Comparison of ENCODE assay signal across 9 cellular contexts in genomic region chr18:55268146-55268545, GRCh38.
DNase-seq lines count a peak whose midpoint lies in the region; ATAC-seq and TF ChIP-seq lines count a peak whose summit lies in the region.
"Had no signal": no experiment of that assay in that cellular context is flagged by ENCODE, and none has a peak within 500 bp of the region (broad histone marks: within the 10 kb centered on the region; RNA-seq: fewer than 3 reads in every experiment).

No MANE protein-coding gene starts in this region.

- H4K5ac ChIP-seq in H9 (ENCODE audit: insufficient read length, low read depth, low read length) = no peak overlapping the region

- no peak overlapping the region for H3K56ac ChIP-seq in H9 (ENCODE audit: insufficient read length, low read depth, low read length)

- no peak overlapping the region for H3K4me2 ChIP-seq in H9 (ENCODE audit: insufficient read depth, insufficient read length, low read length)

- no peaks in the 10 kb centered on the region for H3K79me1 ChIP-seq in H9 (ENCODE audit: insufficient read depth, low read depth, low read length, poor library complexity, severe bottlenecking)

- H2AFZ ChIP-seq in H9 (ENCODE audit: low read length) = no peak overlapping the region

- no peak overlapping the region for H3K23ac ChIP-seq in H9 (ENCODE audit: insufficient read length, low read depth, low read length)

- H3K4me1 ChIP-seq in H9 (ENCODE audit: insufficient read depth, low read length) = peaks cover 4% of the 10 kb centered on the region; the same call in 1 of the 2 replicates

- H3K9me3 Mint-ChIP-seq in H9 = no peaks in the 10 kb centered on the region
- H3K9me3 Mint-ChIP-seq in nephron progenitor cell = no peaks in the 10 kb centered on the region
- H3K9me3 Mint-ChIP-seq in activated CD4-positive, alpha-beta T cell treated with anti-CD3 and anti-CD28 coated beads, Interleukin-2, amount 10 ng/mL, durations not matched to agents 24 days and 14 days = peaks cover 4% of the 10 kb centered on the region

- no peak overlapping the region for H2BK20ac ChIP-seq in H9 (ENCODE audit: low read depth, low read length, poor library complexity, severe bottlenecking)

- H2BK15ac ChIP-seq in H9 (ENCODE audit: low read depth, low read length) = no peak overlapping the region

- no peaks in the 10 kb centered on the region for H3K9me3 ChIP-seq in H9 (ENCODE audit: control insufficient read depth, low read depth, low read length)
- H3K9me3 ChIP-seq: Peyer's patch had no signal

- no peaks in the 10 kb centered on the region for H3K27me3 ChIP-seq in H9 (ENCODE audit: insufficient read depth, low read length)
- H3K27me3 ChIP-seq: Peyer's patch had no signal

- no peak overlapping the region for H3K9ac ChIP-seq in H9 (ENCODE audit: extremely low read depth, insufficient read length, low read length)

- no peaks in the 10 kb centered on the region for H3K27me3 Mint-ChIP-seq in H9 (ENCODE audit: low read depth)
- no peaks in the 10 kb centered on the region for H3K27me3 Mint-ChIP-seq in nephron progenitor cell (ENCODE audit: low read depth, poor library complexity)
- H3K27me3 Mint-ChIP-seq in activated CD4-positive, alpha-beta T cell treated with anti-CD3 and anti-CD28 coated beads, Interleukin-2, amount 10 ng/mL, durations not matched to agents 24 days and 14 days = no peaks in the 10 kb centered on the region

- no peaks in the 10 kb centered on the region for H3K23me2 ChIP-seq in H9 (ENCODE audit: insufficient read length, low read depth, low read length, poor library complexity, severe bottlenecking)

- H2BK120ac ChIP-seq in H9 (ENCODE audit: low read depth, low read length, poor library complexity, severe bottlenecking) = no peak overlapping the region

- no peak overlapping the region for H4K8ac ChIP-seq in H9 (replicated peaks; ENCODE audit: insufficient read length, low read depth, low read length)

- no peak overlapping the region for H2BK12ac ChIP-seq in H9 (ENCODE audit: insufficient read length, low read depth, low read length)

- H3K4me3 Mint-ChIP-seq in H9 (no peak overlapping the region), nephron progenitor cell (no peak overlapping the region)
- H3K4me3 Mint-ChIP-seq in activated CD4-positive, alpha-beta T cell treated with anti-CD3 and anti-CD28 coated beads, Interleukin-2, amount 10 ng/mL, durations not matched to agents 24 days and 14 days = no peak overlapping the region

- no CpG with 5 or more reads among the region's 1 CpG for WGBS in H9 (ENCODE audit: extremely low coverage, insufficient read length, low lambda C conversion rate)

- H3K4ac ChIP-seq in H9 (ENCODE audit: low read depth, low read length) = no peak overlapping the region

- H2BK5ac ChIP-seq in H9 (ENCODE audit: insufficient read length, low read length) = no peak overlapping the region

- H3K36me3 Mint-ChIP-seq in H9 (ENCODE audit: insufficient read depth in 1 of 3, low read depth in 3 of 3) (peaks cover 23 to 51% (median 49%) of the 10 kb centered on the region in 3 experiments; a peak in 6 of 7 replicates), nephron progenitor cell (ENCODE audit: low read depth) (peaks cover 77% of the 10 kb centered on the region)
- no peaks in the 10 kb centered on the region for H3K36me3 Mint-ChIP-seq in activated CD4-positive, alpha-beta T cell treated with anti-CD3 and anti-CD28 coated beads, Interleukin-2, amount 10 ng/mL, durations not matched to agents 24 days and 14 days (ENCODE audit: low read depth)

- no peak overlapping the region for H4K91ac ChIP-seq in H9 (ENCODE audit: insufficient read length, low read depth, low read length)

- H3K27ac Mint-ChIP-seq in H9 (peak overlapping the region in 2 of 3 experiments; percentile 3 to 59; a peak in 5 of 7 replicates), nephron progenitor cell (peak overlapping the region; percentile 69)
- H3K27ac Mint-ChIP-seq in activated CD4-positive, alpha-beta T cell treated with anti-CD3 and anti-CD28 coated beads, Interleukin-2, amount 10 ng/mL, durations not matched to agents 24 days and 14 days = no peak overlapping the region

- DNase-seq in H9 (no peak), HT1080 (ENCODE audit: low read depth) (peak; percentile 21), nephron progenitor cell (no peak), cerebellar nuclear complex (lab: John Stamatoyannopoulos, UW) (no peak), DMS 273 (lab: John Stamatoyannopoulos, UW; ENCODE audit: unreplicated experiment) (no peak)
- no peak for DNase-seq in activated CD4-positive, alpha-beta T cell treated with anti-CD3 and anti-CD28 coated beads, Interleukin-2, amount 10 ng/mL, durations not matched to agents 24 days and 14 days
- DNase-seq in stimulated activated CD4-positive, alpha-beta T cell treated with anti-CD3 and anti-CD28 coated beads, Interleukin-2, amount 100 ng/mL, for 48 hours = no peak
- DNase-seq: Peyer's patch had no signal

- TF ChIP-seq CTCF in H9 (conservative IDR thresholded peaks at IDR 0.05) = no peak
- no peak for TF ChIP-seq CTCF in nephron progenitor cell (IDR thresholded peaks at IDR 0.05)

- intact Hi-C loops in activated CD4-positive, alpha-beta T cell treated with anti-CD3 and anti-CD28 coated beads, Interleukin-2, amount 10 ng/mL, durations not matched to agents 24 days and 14 days (cut with micrococcal nuclease) = no loop called here

- H3K79me2 ChIP-seq in H9 (ENCODE audit: insufficient read depth, low read length) = no peaks in the 10 kb centered on the region

- peak; percentile 74 for ATAC-seq in GM18868 (IDR thresholded peaks at IDR 0.05; ENCODE audit: unreplicated experiment)

- H3K4me1 Mint-ChIP-seq in H9 = peaks cover 28% of the 10 kb centered on the region in 2 experiments
- H3K4me1 Mint-ChIP-seq in nephron progenitor cell = peaks cover 42% of the 10 kb centered on the region
- peaks cover 5% of the 10 kb centered on the region for H3K4me1 Mint-ChIP-seq in activated CD4-positive, alpha-beta T cell treated with anti-CD3 and anti-CD28 coated beads, Interleukin-2, amount 10 ng/mL, durations not matched to agents 24 days and 14 days

- no peak overlapping the region for H3K18ac ChIP-seq in H9 (ENCODE audit: insufficient read length, low read depth, low read length)

- no peak overlapping the region for H3T11ph ChIP-seq in H9 (ENCODE audit: low read length)

- H4K20me1 ChIP-seq in H9 (ENCODE audit: control insufficient read depth, insufficient read depth, insufficient read length) = no peaks in the 10 kb centered on the region

- H3K14ac ChIP-seq in H9 (ENCODE audit: insufficient read depth, low read length) = no peak overlapping the region

- no peak overlapping the region for H3K27ac ChIP-seq in H9 (ENCODE audit: insufficient read length, low read depth, low read length)

- no peak overlapping the region for H2AK5ac ChIP-seq in H9 (ENCODE audit: insufficient read length, low read length)
